ENCODE assay signal across 1 cellular context in genomic region chr6:97497713-97498331, GRCh38.
TF ChIP-seq lines count a peak whose summit lies in the region.

No MANE protein-coding gene starts in this region.

TF ChIP-seq in HEK293, 187 proteins besides CTCF, POLR2A, EP300 and RAD21 (continued from another document):
- TF ChIP-seq KLF9 (tag by site-specific recombination; IDR thresholded peaks at IDR 0.05; ENCODE audit: low read depth), result no peak
- no peak for TF ChIP-seq PRDM6 (tag by site-specific recombination; IDR thresholded peaks at IDR 0.05)
- no peak for TF ChIP-seq ZNF701 (tag by site-specific recombination; IDR thresholded peaks at IDR 0.05)
- TF ChIP-seq ZNF426 (tag by site-specific recombination; IDR thresholded peaks at IDR 0.05), result no peak
- TF ChIP-seq ZFP69B (tag by site-specific recombination; IDR thresholded peaks at IDR 0.05), result no peak
- no peak for TF ChIP-seq ZNF248 (tag by site-specific recombination; IDR thresholded peaks at IDR 0.05)
- TF ChIP-seq ZSCAN30 (tag by site-specific recombination; IDR thresholded peaks at IDR 0.05), result peak; percentile 50; the same call in 1 of the 2 replicates
- TF ChIP-seq ZNF223 (tag by site-specific recombination; IDR thresholded peaks at IDR 0.05), result no peak
- no peak for TF ChIP-seq ZNF23 (tag by site-specific recombination; IDR thresholded peaks at IDR 0.05; ENCODE audit: borderline replicate concordance)
- TF ChIP-seq ZNF521 (tag by site-specific recombination; IDR thresholded peaks at IDR 0.05), result no peak
- no peak for TF ChIP-seq ZNF548 (tag by site-specific recombination; IDR thresholded peaks at IDR 0.05)
- TF ChIP-seq ZBTB48 (tag by site-specific recombination; IDR thresholded peaks at IDR 0.05), result no peak
- TF ChIP-seq SALL2 (tag by site-specific recombination; IDR thresholded peaks at IDR 0.05; ENCODE audit: borderline replicate concordance), result no peak
- no peak for TF ChIP-seq ZSCAN18 (tag by site-specific recombination; IDR thresholded peaks at IDR 0.05)
- no peak for TF ChIP-seq ZNF140 (tag by site-specific recombination; IDR thresholded peaks at IDR 0.05)
- TF ChIP-seq, protein P1, sequence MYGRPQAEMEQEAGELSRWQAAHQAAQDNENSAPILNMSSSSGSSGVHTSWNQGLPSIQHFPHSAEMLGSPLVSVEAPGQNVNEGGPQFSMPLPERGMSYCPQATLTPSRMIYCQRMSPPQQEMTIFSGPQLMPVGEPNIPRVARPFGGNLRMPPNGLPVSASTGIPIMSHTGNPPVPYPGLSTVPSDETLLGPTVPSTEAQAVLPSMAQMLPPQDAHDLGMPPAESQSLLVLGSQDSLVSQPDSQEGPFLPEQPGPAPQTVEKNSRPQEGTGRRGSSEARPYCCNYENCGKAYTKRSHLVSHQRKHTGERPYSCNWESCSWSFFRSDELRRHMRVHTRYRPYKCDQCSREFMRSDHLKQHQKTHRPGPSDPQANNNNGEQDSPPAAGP (tag by site-specific recombination; IDR thresholded peaks at IDR 0.05), result no peak
- TF ChIP-seq WT1 (tag by site-specific recombination; IDR thresholded peaks at IDR 0.05), result no peak
- TF ChIP-seq OVOL3 (tag by site-specific recombination; IDR thresholded peaks at IDR 0.05), result no peak
- TF ChIP-seq ZNF623 (tag by site-specific recombination; IDR thresholded peaks at IDR 0.05), result no peak
- peak; percentile 68; the same call in 1 of the 2 replicates for TF ChIP-seq ZNF660 (tag by site-specific recombination; IDR thresholded peaks at IDR 0.05)
- no peak for TF ChIP-seq KLF10 (tag by site-specific recombination; IDR thresholded peaks at IDR 0.05)
